Comparison of ENCODE assay signal across 24 cellular contexts in the genomic region with DNA sequence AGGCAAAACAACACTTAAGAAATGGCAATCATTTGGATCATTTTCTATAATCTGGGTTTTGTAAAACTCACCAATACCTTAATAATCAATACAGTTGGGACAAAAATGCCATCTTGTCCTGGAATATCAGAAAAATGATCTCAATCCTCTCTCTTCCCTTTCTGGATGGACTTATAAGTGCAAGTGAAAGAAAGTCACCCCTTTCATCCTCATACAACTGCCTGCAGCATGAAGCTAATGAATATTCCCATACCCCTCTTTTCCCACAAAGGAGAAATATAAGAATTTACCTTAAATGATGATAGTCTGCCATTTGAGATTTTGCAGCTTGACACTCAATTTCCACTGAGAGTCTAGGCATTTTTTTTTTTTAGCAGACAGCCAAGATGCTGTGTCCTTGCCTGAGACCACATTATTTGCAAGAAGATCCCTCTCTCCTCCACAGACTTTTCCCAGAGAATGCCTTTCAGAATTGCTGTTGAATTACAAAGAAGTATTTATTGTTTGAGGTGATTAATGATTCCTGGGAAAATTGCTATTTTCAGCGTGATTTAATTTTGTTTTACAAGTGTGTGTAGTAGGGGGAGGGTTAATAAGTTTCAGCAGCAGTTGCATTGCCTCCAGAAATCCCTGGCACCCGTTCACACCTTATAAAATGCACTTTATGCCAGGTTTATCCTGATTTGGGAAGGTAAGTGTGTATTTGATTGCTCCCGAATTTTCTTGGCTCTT. TPM values are rescaled to one million over a fixed set of nuclear protein-coding genes. Genes with fewer than 3 reads are reported as not detected.
"Had no signal": no experiment of that assay in that cellular context is flagged by ENCODE, and none has a peak within 500 bp of the region (broad histone marks: within the 10 kb centered on the region; RNA-seq: fewer than 3 reads in every experiment).

No MANE protein-coding gene starts in this region.

- H3K9ac ChIP-seq: neural progenitor cell had no signal

- H3K9me3 ChIP-seq: right lobe of liver, tibial artery had no signal

- H3K4me3 ChIP-seq: hepatocyte, lung, neural progenitor cell, right lobe of liver, smooth muscle cell, tibial artery had no signal

- H3K27ac ChIP-seq: hepatocyte, neural progenitor cell, right lobe of liver, tibial artery had no signal

- H3K4me2 ChIP-seq: hepatocyte, neural progenitor cell, smooth muscle cell had no signal

- DNase-seq: activated CD4-positive, alpha-beta T cell treated with anti-CD3 and anti-CD28 coated beads for 48 hours; activated CD4-positive, CD25-positive, alpha-beta regulatory T cell; activated CD8-positive, alpha-beta T cell treated with anti-CD3 and anti-CD28 coated beads for 36 hours; activated naive CD4-positive, alpha-beta T cell treated with Interleukin-2 at 50 U/mL for 16 hours; activated naive CD8-positive, alpha-beta T cell treated with anti-CD3 and anti-CD28 coated beads, Interleukin-2, amount 50 U/mL, for 24 hours; activated T-cell treated with anti-CD3 and anti-CD28 coated beads, Interleukin-2, amount 50 U/mL, for 1 hour; anterior cingulate cortex; cortex of kidney; effector CD4-positive, alpha-beta T cell; left colon; midbrain; right lobe of liver; stimulated activated CD4-positive, alpha-beta T cell treated with anti-CD3 and anti-CD28 coated beads, Interleukin-4, amount 100 ng/mL, for 4 hours; T-helper 1 cell; T-helper 9 cell; tibial artery had no signal

- ATAC-seq: activated CD8-positive, alpha-beta T cell treated with anti-CD3 and anti-CD28 coated beads for 36 hours; activated naive CD8-positive, alpha-beta T cell treated with anti-CD3 and anti-CD28 coated beads, Interleukin-2, amount 50 U/mL, for 24 hours; activated T-helper 17 cell treated with anti-CD3 and anti-CD28 coated beads, Interleukin-2, amount 50 U/mL, for 72 hours; esophagus mucosa; left colon; right lobe of liver; stimulated activated memory B cell treated with anti-CD40 and anti-IgM and Interleukin-4, amounts not matched to agents 10 μg/mL and 1 μg/mL and 100 μg/mL, for 72 hours had no signal

- H3K4me1 ChIP-seq: neural progenitor cell had no signal

- H2AFZ ChIP-seq: hepatocyte, neural progenitor cell had no signal

- H3K36me3 ChIP-seq: neural progenitor cell, right lobe of liver had no signal

- H3K27me3 ChIP-seq: tibial artery had no signal

RNA-seq across cellular contexts. Expression of gene HOXA4, which starts 3.8 kb away (rescaled TPM):
- total RNA-seq: osteocyte, smooth muscle cell had no signal

RNA-seq across cellular contexts. Expression of gene HOXA5, which starts 16.7 kb away (rescaled TPM):
- total RNA-seq: activated CD8-positive, alpha-beta T cell treated with anti-CD3 and anti-CD28 coated beads for 36 hours; activated T-helper 17 cell treated with anti-CD3 and anti-CD28 coated beads, Interleukin-2, amount 50 U/mL, for 72 hours; osteocyte had no signal

RNA-seq across cellular contexts. Expression of gene HOXA6, which starts 20.8 kb away (rescaled TPM):
- total RNA-seq: activated CD8-positive, alpha-beta T cell treated with anti-CD3 and anti-CD28 coated beads for 36 hours; activated T-helper 17 cell treated with anti-CD3 and anti-CD28 coated beads, Interleukin-2, amount 50 U/mL, for 72 hours; hepatocyte; osteocyte; right lobe of liver had no signal

RNA-seq across cellular contexts. Expression of gene HOXA2, which starts 24.3 kb away (rescaled TPM):
- total RNA-seq: activated CD8-positive, alpha-beta T cell treated with anti-CD3 and anti-CD28 coated beads for 36 hours; activated T-helper 17 cell treated with anti-CD3 and anti-CD28 coated beads, Interleukin-2, amount 50 U/mL, for 72 hours; hepatocyte; osteocyte; smooth muscle cell had no signal
- polyA plus RNA-seq: smooth muscle cell had no signal

RNA-seq across cellular contexts. Expression of gene HOXA3, which starts 25.6 kb away (rescaled TPM):
- total RNA-seq: activated CD8-positive, alpha-beta T cell treated with anti-CD3 and anti-CD28 coated beads for 36 hours; activated T-helper 17 cell treated with anti-CD3 and anti-CD28 coated beads, Interleukin-2, amount 50 U/mL, for 72 hours; osteocyte had no signal
